Comparison of ENCODE assay signal across 23 cellular contexts in the genomic region with DNA sequence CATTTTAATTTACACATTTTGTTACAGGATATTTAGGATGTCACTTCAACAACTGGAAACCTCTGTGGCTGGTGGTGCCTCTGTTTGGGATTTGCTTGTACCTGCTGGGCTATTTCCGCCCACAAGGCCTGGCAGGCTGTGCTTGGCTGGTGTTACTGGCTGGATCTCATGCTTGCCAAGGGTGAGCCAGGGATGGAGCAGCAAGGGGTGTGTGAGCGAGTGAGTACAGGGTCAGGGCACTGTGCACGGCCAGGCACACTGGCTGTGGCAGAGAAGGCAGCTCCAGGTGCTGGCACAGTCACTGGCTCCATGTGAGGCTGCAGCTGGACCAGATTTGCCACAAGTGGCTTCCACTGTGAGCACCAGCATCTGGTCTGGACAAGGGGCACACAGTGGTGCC.
DNase-seq lines count a peak whose midpoint lies in the region; ATAC-seq, FAIRE-seq and TF ChIP-seq lines count a peak whose summit lies in the region.
"Had no signal": no experiment of that assay in that cellular context is flagged by ENCODE, and none has a peak within 500 bp of the region (broad histone marks: within the 10 kb centered on the region; RNA-seq: fewer than 3 reads in every experiment).

No MANE protein-coding gene starts in this region.

- H3K4me2 ChIP-seq in DND-41 (ENCODE audit: insufficient read depth, low read length) = no peak overlapping the region

- H3K79me2 ChIP-seq in DND-41 (ENCODE audit: insufficient read depth, low read length) = no peaks in the 10 kb centered on the region

- H3K36me3 Mint-ChIP-seq in chondrocyte (ENCODE audit: low read depth) = no peaks in the 10 kb centered on the region
- no peaks in the 10 kb centered on the region for H3K36me3 Mint-ChIP-seq in stimulated activated memory B cell treated with anti-CD40 and anti-IgM and Interleukin-4, amounts not matched to agents 10 μg/mL and 1 μg/mL and 100 μg/mL, for 72 hours
- no peaks in the 10 kb centered on the region for H3K36me3 Mint-ChIP-seq in activated T-helper 17 cell treated with anti-CD3 and anti-CD28 coated beads, Interleukin-2, amount 50 U/mL, for 72 hours (ENCODE audit: low read depth)
- H3K36me3 Mint-ChIP-seq: CD4-positive, alpha-beta memory T cell had no signal

- no peaks in the 10 kb centered on the region for H3K27me3 Mint-ChIP-seq in chondrocyte (ENCODE audit: low read depth)
- H3K27me3 Mint-ChIP-seq in stimulated activated memory B cell treated with anti-CD40 and anti-IgM and Interleukin-4, amounts not matched to agents 10 μg/mL and 1 μg/mL and 100 μg/mL, for 72 hours = no peaks in the 10 kb centered on the region
- no peaks in the 10 kb centered on the region for H3K27me3 Mint-ChIP-seq in activated T-helper 17 cell treated with anti-CD3 and anti-CD28 coated beads, Interleukin-2, amount 50 U/mL, for 72 hours
- H3K27me3 Mint-ChIP-seq: CD4-positive, alpha-beta memory T cell had no signal

- no peak for FAIRE-seq in D721Med (lab: Jason Lieb, UNC)
- FAIRE-seq: GM12891, HepG2, K562 had no signal

- peak overlapping the region; percentile 11; the same call in 1 of the 2 replicates for H3K27ac ChIP-seq in DND-41 (ENCODE audit: low read length)
- no peak overlapping the region for H3K27ac ChIP-seq in right cardiac atrium (ENCODE audit: low read length)
- H3K27ac ChIP-seq: HL-60, RWPE1, SJCRH30 had no signal

- no peak overlapping the region for H3K27ac Mint-ChIP-seq in chondrocyte (ENCODE audit: unreplicated experiment)
- no peak overlapping the region for H3K27ac Mint-ChIP-seq in stimulated activated memory B cell treated with anti-CD40 and anti-IgM and Interleukin-4, amounts not matched to agents 10 μg/mL and 1 μg/mL and 100 μg/mL, for 72 hours
- H3K27ac Mint-ChIP-seq in activated T-helper 17 cell treated with anti-CD3 and anti-CD28 coated beads, Interleukin-2, amount 50 U/mL, for 72 hours = no peak overlapping the region
- H3K27ac Mint-ChIP-seq: CD4-positive, alpha-beta memory T cell; H9; HFFc6 had no signal

- H3K4me1 ChIP-seq in DND-41 (ENCODE audit: insufficient read depth, low read length) (peaks cover 20% of the 10 kb centered on the region; the same call in 1 of the 2 replicates), right cardiac atrium (ENCODE audit: control insufficient read depth, insufficient read depth, low read length) (no peaks in the 10 kb centered on the region)
- H3K4me1 ChIP-seq: Caco-2, SJCRH30 had no signal

- WGBS in right cardiac atrium = 68% methylated on average over 3 of the region's 3 CpGs
- WGBS in lower leg skin, 2 donors = 42 to 67% methylated on average over 3 of the region's 3 CpGs

- no peak for TF ChIP-seq POLR2A in lower leg skin (IDR thresholded peaks at IDR 0.05)

- H3K9me3 ChIP-seq in DND-41 (ENCODE audit: insufficient read depth, low read length, severe bottlenecking) (peaks cover 21% of the 10 kb centered on the region), right cardiac atrium (ENCODE audit: control insufficient read depth, low read length) (no peaks in the 10 kb centered on the region)
- H3K9me3 ChIP-seq: Caco-2, SJCRH30 had no signal

- H3K9me3 Mint-ChIP-seq in chondrocyte (ENCODE audit: low read depth) = peaks cover 5% of the 10 kb centered on the region
- peaks cover 5% of the 10 kb centered on the region for H3K9me3 Mint-ChIP-seq in stimulated activated memory B cell treated with anti-CD40 and anti-IgM and Interleukin-4, amounts not matched to agents 10 μg/mL and 1 μg/mL and 100 μg/mL, for 72 hours
- peaks cover 3% of the 10 kb centered on the region for H3K9me3 Mint-ChIP-seq in activated T-helper 17 cell treated with anti-CD3 and anti-CD28 coated beads, Interleukin-2, amount 50 U/mL, for 72 hours
- H3K9me3 Mint-ChIP-seq: H9 had no signal

- no peaks in the 10 kb centered on the region for H4K20me1 ChIP-seq in DND-41 (ENCODE audit: insufficient read depth, low read length)

- no peak overlapping the region for H3K4me3 ChIP-seq in DND-41 (ENCODE audit: low read depth in 1 of 2, low read length in 2 of 2)
- no peak overlapping the region for H3K4me3 ChIP-seq in right cardiac atrium (ENCODE audit: low read length)
- no peak overlapping the region for H3K4me3 ChIP-seq in lower leg skin (ENCODE audit: low read depth, poor library complexity, severe bottlenecking)
- H3K4me3 ChIP-seq: K562, SJCRH30 had no signal

- no peaks in the 10 kb centered on the region for H3K27me3 ChIP-seq in DND-41 (ENCODE audit: insufficient read depth, low read length, poor library complexity)
- no peaks in the 10 kb centered on the region for H3K27me3 ChIP-seq in right cardiac atrium (ENCODE audit: control insufficient read depth, insufficient read depth)
- H3K27me3 ChIP-seq: SJCRH30 had no signal

- ATAC-seq in DND-41 (ENCODE audit: insufficient read depth, low read depth) = no peak
- peak in 1 of 2 donors; percentile 56 for ATAC-seq in right cardiac atrium
- peak; percentile 16 for ATAC-seq in stimulated activated memory B cell treated with anti-CD40 and anti-IgM and Interleukin-4, amounts not matched to agents 10 μg/mL and 1 μg/mL and 100 μg/mL, for 72 hours
- ATAC-seq in activated T-helper 17 cell treated with anti-CD3 and anti-CD28 coated beads, Interleukin-2, amount 50 U/mL, for 72 hours (replicated peaks) = no peak
- ATAC-seq: HepG2, K562 had no signal

- intact Hi-C loops in right cardiac atrium (cut with DNase I) = no loop called here
- intact Hi-C loops in lower leg skin (cut with DNase I; ENCODE audit: low total_unique reads) = no loop called here

- no peak overlapping the region for H2AFZ ChIP-seq in DND-41 (ENCODE audit: low read depth, low read length)

- H3K4me1 Mint-ChIP-seq in chondrocyte (ENCODE audit: low read depth) = no peaks in the 10 kb centered on the region
- no peaks in the 10 kb centered on the region for H3K4me1 Mint-ChIP-seq in stimulated activated memory B cell treated with anti-CD40 and anti-IgM and Interleukin-4, amounts not matched to agents 10 μg/mL and 1 μg/mL and 100 μg/mL, for 72 hours
- no peaks in the 10 kb centered on the region for H3K4me1 Mint-ChIP-seq in activated T-helper 17 cell treated with anti-CD3 and anti-CD28 coated beads, Interleukin-2, amount 50 U/mL, for 72 hours
- H3K4me1 Mint-ChIP-seq: CD4-positive, alpha-beta memory T cell; H9 had no signal

- no peak for DNase-seq in DND-41
- peak; percentile 62 for DNase-seq in chondrocyte (ENCODE audit: low spot score)
- peak in 2 of 3 donors; percentile 44 to 49 for DNase-seq in right cardiac atrium
- no peak for DNase-seq in D721Med (ENCODE audit: insufficient read length, low spot score)
- no peak for DNase-seq in lower leg skin (ENCODE audit: low spot score in 2 of 2)
- DNase-seq: Caco-2; CD4-positive, alpha-beta memory T cell; H9; HFFc6; NCI-H1092 treated with DMSO at 0.1 percent for 48 hours; NCI-H1436 treated with DMSO at 0.1 percent for 48 hours; NCI-H2029; NCI-H226; NCI-H510A treated with DMSO at 0.1 percent for 48 hours; NCI-H748 treated with DMSO at 0.1 percent for 48 hours; SJCRH30 had no signal

- no peak overlapping the region for H3K4me3 Mint-ChIP-seq in chondrocyte (ENCODE audit: unreplicated experiment)
- no peak overlapping the region for H3K4me3 Mint-ChIP-seq in stimulated activated memory B cell treated with anti-CD40 and anti-IgM and Interleukin-4, amounts not matched to agents 10 μg/mL and 1 μg/mL and 100 μg/mL, for 72 hours
- no peak overlapping the region for H3K4me3 Mint-ChIP-seq in activated T-helper 17 cell treated with anti-CD3 and anti-CD28 coated beads, Interleukin-2, amount 50 U/mL, for 72 hours
- H3K4me3 Mint-ChIP-seq: CD4-positive, alpha-beta memory T cell; H9; HFFc6 had no signal

- TF ChIP-seq CTCF in DND-41 (IDR thresholded peaks at IDR 0.05; ENCODE audit: borderline replicate concordance, extremely low read depth, low read length, poor library complexity, severe bottlenecking) (no peak), chondrocyte (IDR thresholded peaks at IDR 0.05) (no peak), D721Med (IDR thresholded peaks at IDR 0.05; ENCODE audit: insufficient read depth, missing control alignments) (no peak), lower leg skin (IDR thresholded peaks at IDR 0.05) (no peak)

- no peak overlapping the region for H3K9ac ChIP-seq in DND-41 (ENCODE audit: low read depth, low read length)

- H3K36me3 ChIP-seq in DND-41 (ENCODE audit: insufficient read depth, low read length) = peaks cover 7% of the 10 kb centered on the region; the same call in 1 of the 2 replicates
- H3K36me3 ChIP-seq: SJCRH30 had no signal

Comparison
In these comparisons a context has a peak if more than half of its experiments do, and no peak if none do; other contexts are left out.
1. DNase-seq: peak in chondrocyte (single experiment) and right cardiac atrium (2 of 3); none in DND-41 (single experiment), D721Med (single experiment) and lower leg skin (0 of 2).